In genomic region chr4:1166509-1167243, GRCh38 we compare ENCODE assay signal across 8 cellular contexts. TPM values are rescaled to one million over a fixed set of nuclear protein-coding genes. Genes with fewer than 3 reads are reported as not detected.
DNase-seq lines count a peak whose midpoint lies in the region; ATAC-seq, FAIRE-seq and TF ChIP-seq lines count a peak whose summit lies in the region.

No MANE protein-coding gene starts in this region.

- H3K9me3 ChIP-seq in BLaER1 (no peaks in the 10 kb centered on the region; the same call in none of the 2 replicates), HCT116 (ENCODE audit: control insufficient read depth in 1 of 2, insufficient read depth in 1 of 2, low read depth in 1 of 2, low read length in 2 of 2) (no peaks in the 10 kb centered on the region), small intestine (ENCODE audit: control insufficient read depth, low read depth) (no peaks in the 10 kb centered on the region)

- intact Hi-C loops in HCT116 (cut with micrococcal nuclease): no loop called here

- H3K27ac Mint-ChIP-seq in activated CD8-positive, alpha-beta T cell treated with anti-CD3 and anti-CD28 coated beads, Interleukin-2, amount 10 ng/mL, durations not matched to agents 7 days and 5 days: peak overlapping the region; percentile 85
- peak overlapping the region; percentile 82 for H3K27ac Mint-ChIP-seq in memory B cell

- peaks cover 41% of the 10 kb centered on the region for H3K27me3 ChIP-seq in BLaER1
- H3K27me3 ChIP-seq in HCT116 (ENCODE audit: insufficient read depth, low read length): no peaks in the 10 kb centered on the region
- H3K27me3 ChIP-seq in small intestine (ENCODE audit: control insufficient read depth in 2 of 2, insufficient read depth in 2 of 2, low read length in 2 of 2): peaks cover 0 to 3% of the 10 kb centered on the region in 2 donors

- H3K4me2 ChIP-seq in BLaER1 (peak overlapping the region; percentile 98), HCT116 (ENCODE audit: low read length) (peak overlapping the region; percentile 97)

- H3K4me1 ChIP-seq in BLaER1 (peaks cover 31% of the 10 kb centered on the region), HCT116 (ENCODE audit: control insufficient read depth in 1 of 2, insufficient read depth in 2 of 2, low read length in 2 of 2) (peaks cover 3 to 16% of the 10 kb centered on the region in 2 experiments; a peak in 3 of 4 replicates), small intestine (ENCODE audit: control insufficient read depth in 2 of 2, insufficient read depth in 1 of 2, low read depth in 1 of 2, low read length in 1 of 2) (no peaks in the 10 kb centered on the region)

- RAD21 ChIA-PET in HCT116 (lab: Charles Lee; ENCODE audit: low non-redundant PET in 1 of 2, low total read pairs in 2 of 2, uncharacterized antibody in 2 of 2, unreplicated experiment in 2 of 2): no interaction called here

- no peak for FAIRE-seq in small intestine (lab: Jason Lieb, UNC)

- no peak overlapping the region for H2AFZ ChIP-seq in HCT116 (ENCODE audit: low read depth, low read length, poor library complexity, severe bottlenecking)

- H3K9me3 Mint-ChIP-seq in activated CD8-positive, alpha-beta T cell treated with anti-CD3 and anti-CD28 coated beads, Interleukin-2, amount 10 ng/mL, durations not matched to agents 7 days and 5 days (ENCODE audit: insufficient read depth): no peaks in the 10 kb centered on the region
- H3K9me3 Mint-ChIP-seq in memory B cell: peaks cover 5% of the 10 kb centered on the region

- TF ChIP-seq CTCF in HCT116 (IDR thresholded peaks at IDR 0.05 in 2 of 3, conservative IDR thresholded peaks at IDR 0.05 in 1 of 3; ENCODE audit: borderline replicate concordance in 1 of 3, insufficient read depth in 1 of 3, low read depth in 2 of 3, low read length in 2 of 3): no peak

- no peak for TF ChIP-seq RAD21 in HCT116 (IDR thresholded peaks at IDR 0.05; ENCODE audit: low read depth)

- 0 out of 2 replicates have a peak, but pooled peaks cover 3% of the 10 kb centered on the region for H3K36me3 ChIP-seq in BLaER1
- H3K36me3 ChIP-seq in HCT116 (ENCODE audit: control insufficient read depth in 1 of 2, insufficient read depth in 2 of 2, low read length in 2 of 2): no peaks in the 10 kb centered on the region
- H3K36me3 ChIP-seq in small intestine (ENCODE audit: control insufficient read depth in 2 of 2, insufficient read depth in 2 of 2, low read length in 2 of 2): no peaks in the 10 kb centered on the region

- CTCF ChIA-PET in HCT116 (lab: Charles Lee): interaction anchor here (0.9 kb wide), 1 partner anchor 101 kb away, joined by 3 read pairs; no protein-coding TSS in a partner anchor
- CTCF ChIA-PET in activated CD8-positive, alpha-beta T cell treated with anti-CD3 and anti-CD28 coated beads, Interleukin-2, amount 10 ng/mL, durations not matched to agents 7 days and 5 days (lab: Charles Lee): interaction anchor here (0.5 to 4.7 kb wide), 21 partner anchors 8 to 181 kb away, joined by 3 to 35 read pairs (median 5); partner anchors contain the start of genes IDUA, MAEA and UVSSA

- peaks cover 4% of the 10 kb centered on the region for H3K36me3 Mint-ChIP-seq in activated CD8-positive, alpha-beta T cell treated with anti-CD3 and anti-CD28 coated beads, Interleukin-2, amount 10 ng/mL, durations not matched to agents 7 days and 5 days (ENCODE audit: low read depth)
- peaks cover 2% of the 10 kb centered on the region for H3K36me3 Mint-ChIP-seq in memory B cell

- 0 out of 2 replicates have a peak overlapping the region, but pooled peaks have one; percentile 6 for H3K9ac ChIP-seq in BLaER1
- H3K9ac ChIP-seq in HCT116 (ENCODE audit: low read length): peak overlapping the region; percentile 89

- H3K27me3 Mint-ChIP-seq in activated CD8-positive, alpha-beta T cell treated with anti-CD3 and anti-CD28 coated beads, Interleukin-2, amount 10 ng/mL, durations not matched to agents 7 days and 5 days (ENCODE audit: low read depth): peaks cover 18% of the 10 kb centered on the region
- H3K27me3 Mint-ChIP-seq in memory B cell: peaks cover 8% of the 10 kb centered on the region

- BruUV-seq in HCT116 (replicated peaks; lab: Mats Ljungman, UMichigan): no TSS peak

- in situ Hi-C loops in KBM-7 (cut with MboI; ENCODE audit: low pct_unique_long_range_greater_than_20kb, low sequenced_read_pairs): no loop called here

- no peaks in the 10 kb centered on the region for H3K79me2 ChIP-seq in HCT116 (ENCODE audit: insufficient read depth, low read length)

- H4K20me1 ChIP-seq in BLaER1 (peaks cover 34% of the 10 kb centered on the region), HCT116 (ENCODE audit: insufficient read depth) (no peaks in the 10 kb centered on the region)

- WGBS in small intestine, 3 donors: 53 to 61% (median 60%) methylated on average over 24 of the region's 24 CpGs

- peak overlapping the region; percentile 80 for H3K4me3 Mint-ChIP-seq in activated CD8-positive, alpha-beta T cell treated with anti-CD3 and anti-CD28 coated beads, Interleukin-2, amount 10 ng/mL, durations not matched to agents 7 days and 5 days
- peak overlapping the region; percentile 93 for H3K4me3 Mint-ChIP-seq in memory B cell

- DNase-seq in HCT116 (ENCODE audit: low read depth, low spot score) (no peak), memory B cell (ENCODE audit: low spot score in 2 of 2) (no peak), KBM-7 (no peak), cerebellum (ENCODE audit: low spot score) (no peak), small intestine (no peak)
- no peak for DNase-seq in activated CD8-positive, alpha-beta T cell treated with anti-CD3 and anti-CD28 coated beads, Interleukin-2, amount 10 ng/mL, durations not matched to agents 7 days and 5 days

- TF ChIP-seq POLR2A in HCT116 (IDR thresholded peaks at IDR 0.05; ENCODE audit: borderline replicate concordance, extremely low read depth, insufficient read depth, insufficient read length): no peak

- H3K9me2 ChIP-seq in HCT116 (ENCODE audit: insufficient read depth): no peaks in the 10 kb centered on the region

- H3K4me1 Mint-ChIP-seq in activated CD8-positive, alpha-beta T cell treated with anti-CD3 and anti-CD28 coated beads, Interleukin-2, amount 10 ng/mL, durations not matched to agents 7 days and 5 days (ENCODE audit: low read depth): peaks cover 40% of the 10 kb centered on the region
- peaks cover 38% of the 10 kb centered on the region for H3K4me1 Mint-ChIP-seq in memory B cell

- H3K4me3 ChIP-seq in BLaER1: peak overlapping the region; percentile 73
- peak overlapping the region; percentile 72 to 73 for H3K4me3 ChIP-seq in HCT116 (replicated peaks in 1 of 2; ENCODE audit: low read depth in 1 of 2, low read length in 2 of 2)
- H3K4me3 ChIP-seq in small intestine (ENCODE audit: low read depth in 1 of 2, low read length in 2 of 2): no peak overlapping the region

- H3K27ac ChIP-seq in BLaER1 (no peak overlapping the region), HCT116 (ENCODE audit: low read depth, low read length) (peak overlapping the region; percentile 96), small intestine (ENCODE audit: low read depth in 1 of 2, low read length in 1 of 2) (peak overlapping the region in 1 of 2 donors; percentile 86)

- peak; percentile 8 for ATAC-seq in HCT116
- peak; percentile 2 for ATAC-seq in activated CD8-positive, alpha-beta T cell treated with anti-CD3 and anti-CD28 coated beads, Interleukin-2, amount 10 ng/mL, durations not matched to agents 7 days and 5 days
- no peak for ATAC-seq in memory B cell (ENCODE audit: low read depth)
- no peak for ATAC-seq in HG02610 (IDR thresholded peaks at IDR 0.05; ENCODE audit: unreplicated experiment)

- POLR2A ChIA-PET in HCT116 (lab: Charles Lee): no interaction called here
- POLR2A ChIA-PET in activated CD8-positive, alpha-beta T cell treated with anti-CD3 and anti-CD28 coated beads, Interleukin-2, amount 10 ng/mL, durations not matched to agents 7 days and 5 days (lab: Charles Lee): interaction anchor here (1.0 to 2.4 kb wide), 5 partner anchors 21 to 82 kb away, joined by 3 to 15 read pairs (median 6); partner anchors contain the start of gene CTBP1

TF ChIP-seq in HCT116, 20 proteins besides CTCF, POLR2A, EP300 and RAD21:
- TF ChIP-seq TCF7L2 (IDR thresholded peaks at IDR 0.05; ENCODE audit: borderline replicate concordance, extremely low read depth, insufficient read depth, insufficient read length): no peak
- TF ChIP-seq SRF (IDR thresholded peaks at IDR 0.05; ENCODE audit: low read depth): no peak
- no peak for TF ChIP-seq SIN3A (IDR thresholded peaks at IDR 0.05; ENCODE audit: low read depth)
- TF ChIP-seq SP1 (IDR thresholded peaks at IDR 0.05; ENCODE audit: low read depth): no peak
- no peak for TF ChIP-seq POLR2AphosphoS5 (IDR thresholded peaks at IDR 0.05; ENCODE audit: low read depth, low read length)
- TF ChIP-seq EZH2 (IDR thresholded peaks at IDR 0.05): no peak
- no peak for TF ChIP-seq FOSL1 (IDR thresholded peaks at IDR 0.05; ENCODE audit: low read depth)
- TF ChIP-seq ATF3 (IDR thresholded peaks at IDR 0.05): no peak
- TF ChIP-seq CBX3 (IDR thresholded peaks at IDR 0.05; ENCODE audit: low read depth): no peak

RNA-seq across cellular contexts. Expression of gene SPON2, which starts 5.7 kb away (rescaled TPM):
- 1.5 TPM for total RNA-seq in HCT116 (2021; ENCODE audit: unreplicated experiment)
- 0.72 and 1.0 TPM in 2 replicates for polyA plus RNA-seq in HCT116 (2012)
- total RNA-seq in activated CD8-positive, alpha-beta T cell treated with anti-CD3 and anti-CD28 coated beads, Interleukin-2, amount 10 ng/mL, durations not matched to agents 7 days and 5 days: 10 to 100 TPM; 14.7 to 14.9 TPM
- 21.9 TPM for total RNA-seq in cerebellum
- polyA plus RNA-seq in small intestine: 10 to 100 TPM; 12.7 to 61.0 (median 34.3) TPM

RNA-seq across cellular contexts. Expression of gene RNF212, which starts 53.3 kb away (rescaled TPM):
- total RNA-seq in HCT116 (2021; ENCODE audit: unreplicated experiment) (not detected), cerebellum (6.6 TPM)
- polyA plus RNA-seq in HCT116 (2012): 0.02 TPM in 1 of 2 replicates, not detected in the other
- 1 to 10 TPM; 2.0 to 2.7 TPM for total RNA-seq in activated CD8-positive, alpha-beta T cell treated with anti-CD3 and anti-CD28 coated beads, Interleukin-2, amount 10 ng/mL, durations not matched to agents 7 days and 5 days
- 1 to 10 TPM in 2 of 3 donors, not detected in 1; 1.4 to 1.7 TPM for polyA plus RNA-seq in small intestine

Comparison
In these comparisons a context has a peak if more than half of its experiments do, and no peak if none do; other contexts are left out.
1. H3K4me3 ChIP-seq: peak in BLaER1 (single experiment) and HCT116 (2 of 2); none in small intestine (0 of 2).
2. ATAC-seq: peak in HCT116 (single experiment) and activated CD8-positive, alpha-beta T cell treated with anti-CD3 and anti-CD28 coated beads, Interleukin-2, amount 10 ng/mL, durations not matched to agents 7 days and 5 days (single experiment); none in memory B cell (single experiment) and HG02610 (single experiment).